Comparison of ENCODE assay signal across 1 cellular context in genomic region chr3:86991482-86991815, GRCh38.
TF ChIP-seq lines count a peak whose summit lies in the region.

No MANE protein-coding gene starts in this region.

TF ChIP-seq in A549, 52 proteins besides CTCF, POLR2A, EP300 and RAD21 (continued from another document):
- no peak for TF ChIP-seq RNF2 (IDR thresholded peaks at IDR 0.05; ENCODE audit: borderline replicate concordance, low read depth)
- no peak for TF ChIP-seq CBX2 (IDR thresholded peaks at IDR 0.05; ENCODE audit: borderline replicate concordance, low read depth)
- peak in 1 of 2 experiments; percentile 8; a peak in 1 of 5 replicates for TF ChIP-seq JUN (IDR thresholded peaks at IDR 0.05)
